ENCODE assay signal across 8 cellular contexts in the genomic region with DNA sequence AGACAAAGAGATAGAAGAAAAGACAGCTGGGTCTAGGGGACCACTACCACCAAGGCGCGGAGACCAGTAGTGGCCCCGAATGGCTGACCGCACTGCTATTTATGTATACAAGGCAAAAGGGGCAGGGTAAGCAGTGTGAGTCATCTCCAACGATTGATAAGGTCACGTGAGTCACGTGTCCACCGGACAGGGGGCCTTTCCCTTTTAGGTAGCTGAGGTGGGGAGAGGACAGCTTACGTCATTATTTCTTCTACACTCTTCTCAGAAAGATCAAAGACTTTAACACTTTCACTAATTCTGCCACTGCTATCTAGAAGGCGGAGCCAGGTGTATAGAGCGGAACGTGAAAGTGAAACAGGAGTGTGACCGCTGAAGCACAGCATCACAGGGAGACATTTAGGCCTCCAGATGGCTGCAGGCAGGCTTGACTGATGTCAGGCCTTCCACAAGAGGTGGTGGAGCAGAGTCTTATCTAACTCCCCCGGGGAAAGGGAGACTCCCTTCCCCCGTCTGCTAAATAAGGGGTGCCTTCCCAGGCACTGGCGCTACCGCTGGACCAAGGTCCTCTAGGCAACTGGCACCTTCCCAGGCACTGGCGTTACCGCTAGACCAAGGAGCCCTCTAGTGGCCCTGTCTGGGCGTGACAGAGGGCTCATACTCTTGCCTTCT. TPM values are rescaled to one million over a fixed set of nuclear protein-coding genes. Genes with fewer than 3 reads are reported as not detected.
A peak's percentile ranks its signal among the peaks of the same experiment; 100 is the strongest.
DNase-seq lines count a peak whose midpoint lies in the region; ATAC-seq, FAIRE-seq and TF ChIP-seq lines count a peak whose summit lies in the region.

No MANE protein-coding gene starts in this region.

- H3K4me1 ChIP-seq in smooth muscle cell (ENCODE audit: low read depth) = peaks cover 12% of the 10 kb centered on the region

- peaks cover 18% of the 10 kb centered on the region for H3F3A ChIP-seq in smooth muscle cell (ENCODE audit: low read depth)

- peak overlapping the region; percentile 82 for H2AFZ ChIP-seq in smooth muscle cell (ENCODE audit: low read depth)

- H3K4me2 ChIP-seq in smooth muscle cell = peak overlapping the region; percentile 81

- no peak overlapping the region for H3K27ac ChIP-seq in smooth muscle cell (ENCODE audit: low read depth)

- H3K9me3 ChIP-seq in smooth muscle cell (replicated peaks; ENCODE audit: low read depth) = no peaks in the 10 kb centered on the region

- 47% methylated on average over 20 of the region's 20 CpGs for WGBS in smooth muscle cell (ENCODE audit: low lambda C conversion rate)

- FAIRE-seq in RCC 7860 (lab: Jason Lieb, UNC) = no peak

- DNase-seq in ELF-1 (ENCODE audit: low read depth, low spot score) (peak; percentile 76), RCC 7860 (ENCODE audit: low spot score) (peak; percentile 49), amniotic epithelial cell (ENCODE audit: low read depth) (peak; percentile 55), iPS-NIHi11 (ENCODE audit: low spot score) (peak; percentile 23), smooth muscle cell (lab: John Stamatoyannopoulos, UW; ENCODE audit: unreplicated experiment) (peak; percentile 4)
- no peak for DNase-seq in effector CD4-positive, alpha-beta T cell

- peak overlapping the region; percentile 47 for H3K4me3 ChIP-seq in smooth muscle cell

- no peaks in the 10 kb centered on the region for H4K20me1 ChIP-seq in smooth muscle cell (ENCODE audit: low read depth)

- no peak overlapping the region for H3K9ac ChIP-seq in smooth muscle cell (ENCODE audit: low read depth)

- no peaks in the 10 kb centered on the region for H3K36me3 ChIP-seq in smooth muscle cell (ENCODE audit: low read depth)

- H3K27me3 ChIP-seq in smooth muscle cell (ENCODE audit: low read depth) = no peaks in the 10 kb centered on the region

- no peaks in the 10 kb centered on the region for H3K79me2 ChIP-seq in smooth muscle cell (ENCODE audit: low read depth)

- ATAC-seq in GM21367 (IDR thresholded peaks at IDR 0.05; ENCODE audit: unreplicated experiment) (peak; percentile 87), HG03521 (IDR thresholded peaks at IDR 0.05; ENCODE audit: unreplicated experiment) (peak; percentile 77)

- TF ChIP-seq CTCF in smooth muscle cell (IDR thresholded peaks at IDR 0.05; ENCODE audit: borderline replicate concordance, insufficient read depth, poor library complexity, severe bottlenecking) = peak; percentile 79

RNA-seq across cellular contexts. Expression of a gene that starts 6.1 kb away (rescaled TPM):
- 6.7 and 8.3 TPM in 2 replicates for total RNA-seq in smooth muscle cell
- polyA plus RNA-seq in smooth muscle cell = 13.2 and 19.4 TPM in 2 replicates
